In genomic region chr10:79608505-79609375, GRCh38 we compare ENCODE assay signal across 8 cellular contexts. TPM values are rescaled to one million over a fixed set of nuclear protein-coding genes. Genes with fewer than 3 reads are reported as not detected.
DNase-seq lines count a peak whose midpoint lies in the region; ATAC-seq and TF ChIP-seq lines count a peak whose summit lies in the region.

No MANE protein-coding gene starts in this region.

- H3K4me3 ChIP-seq in CD8-positive, alpha-beta memory T cell (ENCODE audit: low read length) = no peak overlapping the region
- no peak overlapping the region for H3K4me3 ChIP-seq in mucosa of descending colon

- DNase-seq in CD8-positive, alpha-beta memory T cell = peak in 3 of 5 donors; percentile 6 to 27 (median 11)
- peak; percentile 28 for DNase-seq in RWPE1 (ENCODE audit: low spot score)
- peak; percentile 12 for DNase-seq in central memory CD4-positive, alpha-beta T cell
- DNase-seq in mucosa of descending colon = peak in 2 of 3 donors; percentile 53 to 54
- DNase-seq in kidney glomerular epithelial cell (lab: John Stamatoyannopoulos, UW) = no peak

- POLR2A ChIA-PET in CD8-positive, alpha-beta memory T cell (lab: Charles Lee) = no interaction called here
- POLR2A ChIA-PET in RWPE1 (lab: Yijun Ruan, JAX; ENCODE audit: low non-redundant PET) = no interaction called here

- H3K36me3 Mint-ChIP-seq in CD8-positive, alpha-beta memory T cell = no peaks in the 10 kb centered on the region

- H3K4me1 ChIP-seq in CD8-positive, alpha-beta memory T cell (ENCODE audit: insufficient read depth, low read length) = no peaks in the 10 kb centered on the region
- no peaks in the 10 kb centered on the region for H3K4me1 ChIP-seq in mucosa of descending colon (ENCODE audit: low read depth)

- H3K36me3 ChIP-seq in CD8-positive, alpha-beta memory T cell (ENCODE audit: insufficient read depth, low read length) = no peaks in the 10 kb centered on the region
- H3K36me3 ChIP-seq in mucosa of descending colon (ENCODE audit: low read depth) = no peaks in the 10 kb centered on the region

- H3K9me3 ChIP-seq in CD8-positive, alpha-beta memory T cell (ENCODE audit: low read length) = no peaks in the 10 kb centered on the region
- no peaks in the 10 kb centered on the region for H3K9me3 ChIP-seq in mucosa of descending colon

- CTCF ChIA-PET in CD8-positive, alpha-beta memory T cell (lab: Charles Lee) = no interaction called here
- CTCF ChIA-PET in RWPE1 (lab: Yijun Ruan, JAX) = interaction anchor here (0.6 kb wide), 1 partner anchor 27 kb away, joined by 4 read pairs; no protein-coding TSS in a partner anchor

- H3K27ac Mint-ChIP-seq in CD8-positive, alpha-beta memory T cell = peak overlapping the region in 1 of 8 donors; percentile 54

- ATAC-seq in GM21529 (IDR thresholded peaks at IDR 0.05; ENCODE audit: unreplicated experiment) (peak; percentile 46), mucosa of descending colon (peak; percentile 56), GM19463 (IDR thresholded peaks at IDR 0.05; ENCODE audit: unreplicated experiment) (no peak), HG02938 (IDR thresholded peaks at IDR 0.05; ENCODE audit: unreplicated experiment) (no peak)

- H3K27me3 Mint-ChIP-seq in CD8-positive, alpha-beta memory T cell = peaks cover 0 to 3% of the 10 kb centered on the region in 2 donors

- H3K27ac ChIP-seq in CD8-positive, alpha-beta memory T cell (ENCODE audit: low read depth, low read length) = no peak overlapping the region
- no peak overlapping the region for H3K27ac ChIP-seq in RWPE1

- H3K4me1 Mint-ChIP-seq in CD8-positive, alpha-beta memory T cell = no peaks in the 10 kb centered on the region

- H3K4me3 Mint-ChIP-seq in CD8-positive, alpha-beta memory T cell = no peak overlapping the region

- TF ChIP-seq CTCF in RWPE1 (conservative IDR thresholded peaks at IDR 0.05; ENCODE audit: low read depth) (no peak), mucosa of descending colon (IDR thresholded peaks at IDR 0.05) (peak; percentile 15)

- H3K9me3 Mint-ChIP-seq in CD8-positive, alpha-beta memory T cell = peaks cover 0 to 2% (median 0%) of the 10 kb centered on the region in 5 donors

- intact Hi-C loops in mucosa of descending colon (cut with DNase I, micrococcal nuclease) = no loop called here

- H3K27me3 ChIP-seq in CD8-positive, alpha-beta memory T cell (ENCODE audit: insufficient read depth, low read length, poor library complexity, severe bottlenecking) = no peaks in the 10 kb centered on the region

RNA-seq across cellular contexts. Expression of gene SFTPA1, which starts 2.0 kb away (rescaled TPM):
- total RNA-seq in CD8-positive, alpha-beta memory T cell = not detected
- not detected for polyA plus RNA-seq in CD8-positive, alpha-beta memory T cell
- 1 to 10 TPM in 1 of 3 donors, under 1 TPM in 1, not detected in 1; 0.60 to 1.0 TPM for total RNA-seq in mucosa of descending colon

RNA-seq across cellular contexts. Expression of gene SFTPA2, which starts 48.5 kb away (rescaled TPM):
- not detected for total RNA-seq in CD8-positive, alpha-beta memory T cell
- not detected for polyA plus RNA-seq in CD8-positive, alpha-beta memory T cell
- 1 to 10 TPM; 1.0 to 8.2 (median 2.8) TPM for total RNA-seq in mucosa of descending colon

Comparison
In these comparisons a context has a peak if more than half of its experiments do, and no peak if none do; other contexts are left out.
1. ATAC-seq: peak in GM21529 (single experiment) and mucosa of descending colon (single experiment); none in GM19463 (single experiment) and HG02938 (single experiment).